15 cellular contexts compared by ENCODE assay signal in the genomic region with DNA sequence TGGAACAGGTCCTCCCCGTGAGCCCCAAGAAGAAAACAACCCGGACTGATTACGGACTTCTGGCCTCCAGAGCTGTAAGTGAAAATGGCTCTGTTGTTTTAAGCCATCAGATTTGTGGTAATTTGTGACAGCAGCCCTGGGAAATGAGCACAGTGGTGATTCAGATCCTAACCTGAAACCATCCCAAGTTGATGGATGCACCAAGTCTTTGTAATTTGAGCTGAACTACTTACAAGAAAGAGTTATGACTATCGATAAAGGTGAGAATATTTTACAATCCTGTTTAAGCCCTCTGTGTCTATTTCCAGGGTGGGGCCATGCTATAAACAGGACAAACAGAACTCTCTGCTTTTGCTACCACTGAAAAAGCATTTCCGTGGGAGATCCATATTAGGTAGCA. TPM values are rescaled to one million over a fixed set of nuclear protein-coding genes. Genes with fewer than 3 reads are reported as not detected.
"Had no signal": no experiment of that assay in that cellular context is flagged by ENCODE, and none has a peak within 500 bp of the region (broad histone marks: within the 10 kb centered on the region; RNA-seq: fewer than 3 reads in every experiment).

No MANE protein-coding gene starts in this region.

- H3K9me3 ChIP-seq: left lung, right lobe of liver, upper lobe of left lung had no signal

- H3K4me1 ChIP-seq: right lobe of liver had no signal

- H3K27me3 ChIP-seq: left lung, right lobe of liver, upper lobe of left lung had no signal

- H3K36me3 ChIP-seq: left lung, right lobe of liver, upper lobe of left lung had no signal

- H3K4me2 ChIP-seq: smooth muscle cell had no signal

- H3K4me3 Mint-ChIP-seq: activated CD4-positive, alpha-beta memory T cell treated with anti-CD3 and anti-CD28 coated beads, Interleukin-2, amount 10 ng/mL, durations not matched to agents 7 days and 5 days; activated naive CD4-positive, alpha-beta T cell treated with anti-CD3 and anti-CD28 coated beads, Interleukin-2, amount 10 ng/mL, durations not matched to agents 7 days and 5 days; activated T-cell treated with anti-CD3 and anti-CD28 coated beads, Interleukin-2, amount 50 U/mL, for 24 hours; nephron; T-helper 17 cell had no signal

- H3K4me1 Mint-ChIP-seq: activated naive CD4-positive, alpha-beta T cell treated with anti-CD3 and anti-CD28 coated beads, Interleukin-2, amount 10 ng/mL, durations not matched to agents 7 days and 5 days; T-helper 17 cell had no signal

- ATAC-seq: left lung; right lobe of liver; stimulated activated naive CD8-positive, alpha-beta T cell treated with anti-CD3 and anti-CD28 coated beads, Interleukin-15, Interleukin-2, amounts not matched to agents 100 U/mL and 50 U/mL, for 24 hours; T-helper 17 cell had no signal

- H3K27ac Mint-ChIP-seq: activated CD4-positive, alpha-beta memory T cell treated with anti-CD3 and anti-CD28 coated beads, Interleukin-2, amount 10 ng/mL, durations not matched to agents 7 days and 5 days; activated naive CD4-positive, alpha-beta T cell treated with anti-CD3 and anti-CD28 coated beads, Interleukin-2, amount 10 ng/mL, durations not matched to agents 7 days and 5 days; activated T-cell treated with anti-CD3 and anti-CD28 coated beads, Interleukin-2, amount 50 U/mL, for 24 hours; nephron; T-helper 17 cell had no signal

- H3K36me3 Mint-ChIP-seq: activated naive CD4-positive, alpha-beta T cell treated with anti-CD3 and anti-CD28 coated beads, Interleukin-2, amount 10 ng/mL, durations not matched to agents 7 days and 5 days had no signal

- DNase-seq: activated CD4-positive, alpha-beta memory T cell treated with anti-CD3 and anti-CD28 coated beads, Interleukin-2, amount 10 ng/mL, durations not matched to agents 7 days and 5 days; activated CD4-positive, alpha-beta T cell treated with anti-CD3 and anti-CD28 coated beads for 4 hours; activated naive CD4-positive, alpha-beta T cell treated with anti-CD3 and anti-CD28 coated beads, Interleukin-2, amount 10 ng/mL, durations not matched to agents 7 days and 5 days; activated T-cell treated with anti-CD3 and anti-CD28 coated beads, Interleukin-2, amount 50 U/mL, for 24 hours; central memory CD4-positive, alpha-beta T cell; cortex of kidney; effector CD8-positive, alpha-beta T cell; islet precursor cell; left lung; right lobe of liver; stimulated activated naive CD8-positive, alpha-beta T cell treated with anti-CD3 and anti-CD28 coated beads, Interleukin-15, Interleukin-2, amounts not matched to agents 100 U/mL and 50 U/mL, for 24 hours; T-helper 17 cell; upper lobe of left lung had no signal

- H3K9me3 Mint-ChIP-seq: activated CD4-positive, alpha-beta memory T cell treated with anti-CD3 and anti-CD28 coated beads, Interleukin-2, amount 10 ng/mL, durations not matched to agents 7 days and 5 days; activated naive CD4-positive, alpha-beta T cell treated with anti-CD3 and anti-CD28 coated beads, Interleukin-2, amount 10 ng/mL, durations not matched to agents 7 days and 5 days; nephron had no signal

- H3K27ac ChIP-seq: left lung, right lobe of liver, upper lobe of left lung had no signal

- H3K4me3 ChIP-seq: left lung, right lobe of liver, smooth muscle cell, upper lobe of left lung had no signal

RNA-seq across cellular contexts. Expression of a gene that starts 19.1 kb away (rescaled TPM):
- total RNA-seq: activated CD4-positive, alpha-beta memory T cell treated with anti-CD3 and anti-CD28 coated beads, Interleukin-2, amount 10 ng/mL, durations not matched to agents 7 days and 5 days had no signal
